In genomic region chr12:105676694-105677093, GRCh38 we compare ENCODE assay signal across 1 cellular context.
TF ChIP-seq lines count a peak whose summit lies in the region.

No MANE protein-coding gene starts in this region.

TF ChIP-seq in GM23338, 12 proteins besides CTCF, POLR2A, EP300 and RAD21:
- TF ChIP-seq, protein P1, sequence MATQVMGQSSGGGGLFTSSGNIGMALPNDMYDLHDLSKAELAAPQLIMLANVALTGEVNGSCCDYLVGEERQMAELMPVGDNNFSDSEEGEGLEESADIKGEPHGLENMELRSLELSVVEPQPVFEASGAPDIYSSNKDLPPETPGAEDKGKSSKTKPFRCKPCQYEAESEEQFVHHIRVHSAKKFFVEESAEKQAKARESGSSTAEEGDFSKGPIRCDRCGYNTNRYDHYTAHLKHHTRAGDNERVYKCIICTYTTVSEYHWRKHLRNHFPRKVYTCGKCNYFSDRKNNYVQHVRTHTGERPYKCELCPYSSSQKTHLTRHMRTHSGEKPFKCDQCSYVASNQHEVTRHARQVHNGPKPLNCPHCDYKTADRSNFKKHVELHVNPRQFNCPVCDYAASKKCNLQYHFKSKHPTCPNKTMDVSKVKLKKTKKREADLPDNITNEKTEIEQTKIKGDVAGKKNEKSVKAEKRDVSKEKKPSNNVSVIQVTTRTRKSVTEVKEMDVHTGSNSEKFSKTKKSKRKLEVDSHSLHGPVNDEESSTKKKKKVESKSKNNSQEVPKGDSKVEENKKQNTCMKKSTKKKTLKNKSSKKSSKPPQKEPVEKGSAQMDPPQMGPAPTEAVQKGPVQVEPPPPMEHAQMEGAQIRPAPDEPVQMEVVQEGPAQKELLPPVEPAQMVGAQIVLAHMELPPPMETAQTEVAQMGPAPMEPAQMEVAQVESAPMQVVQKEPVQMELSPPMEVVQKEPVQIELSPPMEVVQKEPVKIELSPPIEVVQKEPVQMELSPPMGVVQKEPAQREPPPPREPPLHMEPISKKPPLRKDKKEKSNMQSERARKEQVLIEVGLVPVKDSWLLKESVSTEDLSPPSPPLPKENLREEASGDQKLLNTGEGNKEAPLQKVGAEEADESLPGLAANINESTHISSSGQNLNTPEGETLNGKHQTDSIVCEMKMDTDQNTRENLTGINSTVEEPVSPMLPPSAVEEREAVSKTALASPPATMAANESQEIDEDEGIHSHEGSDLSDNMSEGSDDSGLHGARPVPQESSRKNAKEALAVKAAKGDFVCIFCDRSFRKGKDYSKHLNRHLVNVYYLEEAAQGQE (IDR thresholded peaks at IDR 0.05; ENCODE audit: unreplicated experiment) = no peak
- TF ChIP-seq JUNB (IDR thresholded peaks at IDR 0.05; ENCODE audit: unreplicated experiment) (no peak), CREB1 (CRISPR knock-in tag; IDR thresholded peaks at IDR 0.05; ENCODE audit: low read depth) (no peak), NANOG (IDR thresholded peaks at IDR 0.05; ENCODE audit: borderline replicate concordance) (no peak), EZH2 (IDR thresholded peaks at IDR 0.05; ENCODE audit: low read depth, unreplicated experiment) (no peak), EZH2phosphoT487 (IDR thresholded peaks at IDR 0.05; ENCODE audit: unreplicated experiment) (no peak), ZNF114 (CRISPR knock-in tag; IDR thresholded peaks at IDR 0.05) (no peak), STAT1 (IDR thresholded peaks at IDR 0.05; ENCODE audit: unreplicated experiment) (no peak), ZNF331 (CRISPR knock-in tag; IDR thresholded peaks at IDR 0.05; ENCODE audit: low read depth) (no peak), POLR2AphosphoS5 (IDR thresholded peaks at IDR 0.05; ENCODE audit: low read depth) (no peak)
- TF ChIP-seq, protein P2, sequence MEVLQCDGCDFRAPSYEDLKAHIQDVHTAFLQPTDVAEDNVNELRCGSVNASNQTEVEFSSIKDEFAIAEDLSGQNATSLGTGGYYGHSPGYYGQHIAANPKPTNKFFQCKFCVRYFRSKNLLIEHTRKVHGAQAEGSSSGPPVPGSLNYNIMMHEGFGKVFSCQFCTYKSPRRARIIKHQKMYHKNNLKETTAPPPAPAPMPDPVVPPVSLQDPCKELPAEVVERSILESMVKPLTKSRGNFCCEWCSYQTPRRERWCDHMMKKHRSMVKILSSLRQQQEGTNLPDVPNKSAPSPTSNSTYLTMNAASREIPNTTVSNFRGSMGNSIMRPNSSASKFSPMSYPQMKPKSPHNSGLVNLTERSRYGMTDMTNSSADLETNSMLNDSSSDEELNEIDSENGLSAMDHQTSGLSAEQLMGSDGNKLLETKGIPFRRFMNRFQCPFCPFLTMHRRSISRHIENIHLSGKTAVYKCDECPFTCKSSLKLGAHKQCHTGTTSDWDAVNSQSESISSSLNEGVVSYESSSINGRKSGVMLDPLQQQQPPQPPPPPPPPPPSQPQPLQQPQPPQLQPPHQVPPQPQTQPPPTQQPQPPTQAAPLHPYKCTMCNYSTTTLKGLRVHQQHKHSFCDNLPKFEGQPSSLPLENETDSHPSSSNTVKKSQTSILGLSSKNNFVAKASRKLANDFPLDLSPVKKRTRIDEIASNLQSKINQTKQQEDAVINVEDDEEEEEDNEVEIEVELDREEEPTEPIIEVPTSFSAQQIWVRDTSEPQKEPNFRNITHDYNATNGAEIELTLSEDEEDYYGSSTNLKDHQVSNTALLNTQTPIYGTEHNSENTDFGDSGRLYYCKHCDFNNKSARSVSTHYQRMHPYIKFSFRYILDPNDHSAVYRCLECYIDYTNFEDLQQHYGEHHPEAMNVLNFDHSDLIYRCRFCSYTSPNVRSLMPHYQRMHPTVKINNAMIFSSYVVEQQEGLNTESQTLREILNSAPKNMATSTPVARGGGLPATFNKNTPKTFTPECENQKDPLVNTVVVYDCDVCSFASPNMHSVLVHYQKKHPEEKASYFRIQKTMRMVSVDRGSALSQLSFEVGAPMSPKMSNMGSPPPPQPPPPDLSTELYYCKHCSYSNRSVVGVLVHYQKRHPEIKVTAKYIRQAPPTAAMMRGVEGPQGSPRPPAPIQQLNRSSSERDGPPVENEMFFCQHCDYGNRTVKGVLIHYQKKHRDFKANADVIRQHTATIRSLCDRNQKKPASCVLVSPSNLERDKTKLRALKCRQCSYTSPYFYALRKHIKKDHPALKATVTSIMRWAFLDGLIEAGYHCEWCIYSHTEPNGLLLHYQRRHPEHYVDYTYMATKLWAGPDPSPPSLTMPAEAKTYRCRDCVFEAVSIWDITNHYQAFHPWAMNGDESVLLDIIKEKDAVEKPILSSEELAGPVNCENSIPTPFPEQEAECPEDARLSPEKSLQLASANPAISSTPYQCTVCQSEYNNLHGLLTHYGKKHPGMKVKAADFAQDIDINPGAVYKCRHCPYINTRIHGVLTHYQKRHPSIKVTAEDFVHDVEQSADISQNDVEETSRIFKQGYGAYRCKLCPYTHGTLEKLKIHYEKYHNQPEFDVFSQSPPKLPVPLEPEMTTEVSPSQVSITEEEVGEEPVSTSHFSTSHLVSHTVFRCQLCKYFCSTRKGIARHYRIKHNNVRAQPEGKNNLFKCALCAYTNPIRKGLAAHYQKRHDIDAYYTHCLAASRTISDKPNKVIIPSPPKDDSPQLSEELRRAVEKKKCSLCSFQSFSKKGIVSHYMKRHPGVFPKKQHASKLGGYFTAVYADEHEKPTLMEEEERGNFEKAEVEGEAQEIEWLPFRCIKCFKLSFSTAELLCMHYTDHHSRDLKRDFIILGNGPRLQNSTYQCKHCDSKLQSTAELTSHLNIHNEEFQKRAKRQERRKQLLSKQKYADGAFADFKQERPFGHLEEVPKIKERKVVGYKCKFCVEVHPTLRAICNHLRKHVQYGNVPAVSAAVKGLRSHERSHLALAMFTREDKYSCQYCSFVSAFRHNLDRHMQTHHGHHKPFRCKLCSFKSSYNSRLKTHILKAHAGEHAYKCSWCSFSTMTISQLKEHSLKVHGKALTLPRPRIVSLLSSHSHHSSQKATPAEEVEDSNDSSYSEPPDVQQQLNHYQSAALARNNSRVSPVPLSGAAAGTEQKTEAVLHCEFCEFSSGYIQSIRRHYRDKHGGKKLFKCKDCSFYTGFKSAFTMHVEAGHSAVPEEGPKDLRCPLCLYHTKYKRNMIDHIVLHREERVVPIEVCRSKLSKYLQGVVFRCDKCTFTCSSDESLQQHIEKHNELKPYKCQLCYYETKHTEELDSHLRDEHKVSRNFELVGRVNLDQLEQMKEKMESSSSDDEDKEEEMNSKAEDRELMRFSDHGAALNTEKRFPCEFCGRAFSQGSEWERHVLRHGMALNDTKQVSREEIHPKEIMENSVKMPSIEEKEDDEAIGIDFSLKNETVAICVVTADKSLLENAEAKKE (CRISPR knock-in tag; IDR thresholded peaks at IDR 0.05) = no peak
- TF ChIP-seq, protein P3, sequence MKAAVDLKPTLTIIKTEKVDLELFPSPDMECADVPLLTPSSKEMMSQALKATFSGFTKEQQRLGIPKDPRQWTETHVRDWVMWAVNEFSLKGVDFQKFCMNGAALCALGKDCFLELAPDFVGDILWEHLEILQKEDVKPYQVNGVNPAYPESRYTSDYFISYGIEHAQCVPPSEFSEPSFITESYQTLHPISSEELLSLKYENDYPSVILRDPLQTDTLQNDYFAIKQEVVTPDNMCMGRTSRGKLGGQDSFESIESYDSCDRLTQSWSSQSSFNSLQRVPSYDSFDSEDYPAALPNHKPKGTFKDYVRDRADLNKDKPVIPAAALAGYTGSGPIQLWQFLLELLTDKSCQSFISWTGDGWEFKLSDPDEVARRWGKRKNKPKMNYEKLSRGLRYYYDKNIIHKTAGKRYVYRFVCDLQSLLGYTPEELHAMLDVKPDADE (IDR thresholded peaks at IDR 0.05) = no peak
